Comparison of ENCODE assay signal across 8 cellular contexts in genomic region chr11:134069426-134069921, GRCh38. TPM values are rescaled to one million over a fixed set of nuclear protein-coding genes. Genes with fewer than 3 reads are reported as not detected.
A peak's percentile ranks its signal among the peaks of the same experiment; 100 is the strongest.
DNase-seq lines count a peak whose midpoint lies in the region; ATAC-seq, FAIRE-seq and TF ChIP-seq lines count a peak whose summit lies in the region.

No MANE protein-coding gene starts in this region.

- DNase-seq in NCI-H748 (lab: John Stamatoyannopoulos, UW; ENCODE audit: unreplicated experiment) (peak; percentile 59), epithelial cell of proximal tubule (ENCODE audit: low read depth) (no peak), naive B cell (peak; percentile 14), GM12892 (ENCODE audit: insufficient read length) (no peak), GF-D8 (lab: John Stamatoyannopoulos, UW) (no peak), glomerular visceral epithelial cell (ENCODE audit: extremely low spot score) (no peak), NCI-H1694 (lab: John Stamatoyannopoulos, UW) (no peak)

- H3K79me2 ChIP-seq in DOHH2 (ENCODE audit: control insufficient read depth, low read length), result no peaks in the 10 kb centered on the region

- no peaks in the 10 kb centered on the region for H3K36me3 ChIP-seq in DOHH2 (ENCODE audit: control insufficient read depth, low read length)

- no peaks in the 10 kb centered on the region for H3K9me2 ChIP-seq in DOHH2 (replicated peaks; ENCODE audit: control insufficient read depth, low read length)

- no peaks in the 10 kb centered on the region for H3K9me3 ChIP-seq in DOHH2 (ENCODE audit: control insufficient read depth, insufficient read depth, low read length)

- H4K20me1 ChIP-seq in DOHH2 (ENCODE audit: control insufficient read depth, insufficient read depth, low read depth, low read length), result no peaks in the 10 kb centered on the region

- no peaks in the 10 kb centered on the region for H3F3A ChIP-seq in DOHH2 (ENCODE audit: control insufficient read depth, insufficient read depth)

- H3K4me1 Mint-ChIP-seq in naive B cell, result peaks cover 18 to 38% (median 33%) of the 10 kb centered on the region in 3 donors

- peak overlapping the region; percentile 48 for H3K4me2 ChIP-seq in DOHH2 (ENCODE audit: low read length)

- H3K4me3 Mint-ChIP-seq in naive B cell, result peak overlapping the region; percentile 56 to 92 (median 72)

- H3K9me3 Mint-ChIP-seq in naive B cell, result no peaks in the 10 kb centered on the region

- H3K27ac Mint-ChIP-seq in naive B cell, result peak overlapping the region; percentile 38 to 96 (median 89)

- H3K4me3 ChIP-seq in DOHH2 (ENCODE audit: low read length), result peak overlapping the region; percentile 52; the same call in 1 of the 2 replicates
- H3K4me3 ChIP-seq in epithelial cell of proximal tubule (ENCODE audit: low read depth, low read length), result peak overlapping the region; percentile 49

- peaks cover 52% of the 10 kb centered on the region for H3K27me3 ChIP-seq in DOHH2 (ENCODE audit: control insufficient read depth, low read length)

- FAIRE-seq in GM12892 (lab: Jason Lieb, UNC), result no peak

- no peaks in the 10 kb centered on the region for H3K36me3 Mint-ChIP-seq in naive B cell

- H3K4me1 ChIP-seq in DOHH2 (ENCODE audit: control insufficient read depth, low read length), result peaks cover 7% of the 10 kb centered on the region

- TF ChIP-seq POLR2A in GM12892 (IDR thresholded peaks at IDR 0.05; ENCODE audit: low read depth, low read length), result no peak

- no peak for TF ChIP-seq CTCF in DOHH2 (IDR thresholded peaks at IDR 0.05; ENCODE audit: low read depth, low read length, poor library complexity, severe bottlenecking)
- TF ChIP-seq CTCF in epithelial cell of proximal tubule (conservative IDR thresholded peaks at IDR 0.05; ENCODE audit: low read depth, low read length), result no peak

- H3K27ac ChIP-seq in DOHH2 (ENCODE audit: low read depth, low read length), result no peak overlapping the region

- peaks cover 0 to 28% (median 13%) of the 10 kb centered on the region in 3 donors for H3K27me3 Mint-ChIP-seq in naive B cell

- ATAC-seq in naive B cell (ENCODE audit: low read depth in 2 of 2), result no peak

RNA-seq across cellular contexts. Expression of gene JAM3, which starts 0.6 kb away (rescaled TPM):
- total RNA-seq in epithelial cell of proximal tubule, result 22.0 and 24.2 TPM in 2 replicates
- polyA plus RNA-seq in naive B cell (ENCODE audit: low read depth in 6 of 6), result 10 to 100 TPM in 1 of 6 donors, 1 to 10 TPM in 5; 5.3 to 10.6 (median 6.5) TPM
- polyA plus RNA-seq in GM12892 (2012; ENCODE audit: missing spikeins), result 1.0 TPM

Comparison
In these comparisons a context has a peak if more than half of its experiments do, and no peak if none do; other contexts are left out.
1. DNase-seq: peak in NCI-H748 (single experiment) and naive B cell (single experiment); none in epithelial cell of proximal tubule (single experiment), GM12892 (single experiment), GF-D8 (single experiment), glomerular visceral epithelial cell (single experiment) and NCI-H1694 (single experiment).